ENCODE assay signal across 8 cellular contexts in the genomic region with DNA sequence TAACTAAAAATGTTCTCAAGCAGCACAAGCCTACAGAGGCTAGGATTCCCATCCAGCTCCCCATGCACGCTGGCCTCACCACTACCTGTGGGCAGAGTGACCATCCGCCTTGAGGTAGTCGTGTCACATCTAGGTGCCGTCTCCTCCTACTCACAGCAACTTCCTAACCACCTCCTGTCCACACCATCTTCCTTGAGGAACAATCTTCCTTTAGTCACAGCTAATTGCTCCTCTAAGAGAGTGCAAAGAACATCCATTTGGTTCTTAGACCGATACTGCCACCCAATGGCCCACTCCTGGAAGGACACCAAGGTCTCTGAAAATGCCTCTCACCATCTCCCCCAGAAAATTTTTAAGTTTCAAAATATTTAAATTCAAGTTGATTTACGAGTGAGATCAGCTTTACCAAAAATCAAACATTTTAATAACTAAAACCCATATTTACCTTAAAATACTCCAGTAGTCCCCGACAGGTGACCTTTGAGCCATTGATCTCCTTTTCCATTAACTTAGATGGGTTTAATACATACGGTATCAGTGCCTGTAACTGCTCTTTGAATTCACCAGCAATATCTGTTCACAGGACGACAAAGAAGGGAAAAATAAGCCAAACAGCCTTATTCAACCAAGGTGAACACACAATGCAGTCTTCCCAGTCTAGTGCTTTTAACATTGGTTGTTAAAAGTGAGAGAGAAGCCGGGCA. TPM values are rescaled to one million over a fixed set of nuclear protein-coding genes. Genes with fewer than 3 reads are reported as not detected.
DNase-seq lines count a peak whose midpoint lies in the region; ATAC-seq and TF ChIP-seq lines count a peak whose summit lies in the region.

No MANE protein-coding gene starts in this region.

- peak; percentile 56 for ATAC-seq in stimulated activated naive CD8-positive, alpha-beta T cell treated with anti-CD3 and anti-CD28 coated beads, Interleukin-15, amount 100 ng/mL, for 72 hours
- ATAC-seq in GM21360 (IDR thresholded peaks at IDR 0.05; ENCODE audit: unreplicated experiment): no peak

- H3K79me2 ChIP-seq in H9 (ENCODE audit: insufficient read depth, low read length) (0 out of 2 replicates have a peak, but pooled peaks cover 1% of the 10 kb centered on the region), OCI-LY1 (ENCODE audit: insufficient read depth, low read length) (no peaks in the 10 kb centered on the region)

- H3K36me3 Mint-ChIP-seq in H9 (ENCODE audit: insufficient read depth in 1 of 3, low read depth in 3 of 3) (peaks cover 20 to 53% (median 35%) of the 10 kb centered on the region in 3 experiments), nephron (ENCODE audit: low read depth) (peaks cover 33% of the 10 kb centered on the region)

- H2BK12ac ChIP-seq in H9 (ENCODE audit: insufficient read length, low read depth, low read length): no peak overlapping the region

- H3K9me3 ChIP-seq in BE2C (no peaks in the 10 kb centered on the region), H9 (ENCODE audit: control insufficient read depth, low read depth, low read length) (no peaks in the 10 kb centered on the region), OCI-LY1 (ENCODE audit: low read length) (no peaks in the 10 kb centered on the region), esophagus muscularis mucosa (no peaks in the 10 kb centered on the region)

- intact Hi-C loops in esophagus muscularis mucosa (cut with DNase I): loop anchor here (2.0 to 5.0 kb wide), 2 partner anchors 101 to 157 kb away; no protein-coding TSS in a partner anchor

- peak; percentile 72 for TF ChIP-seq CTCF in BE2C (IDR thresholded peaks at IDR 0.05; ENCODE audit: low read depth, low read length)
- TF ChIP-seq CTCF in H9 (conservative IDR thresholded peaks at IDR 0.05): peak; percentile 97
- TF ChIP-seq CTCF in OCI-LY1 (IDR thresholded peaks at IDR 0.05; ENCODE audit: low read length): peak; percentile 89
- TF ChIP-seq CTCF in esophagus muscularis mucosa (IDR thresholded peaks at IDR 0.05): peak; percentile 74 to 83 (median 77)
- TF ChIP-seq CTCF in nephron (IDR thresholded peaks at IDR 0.05; ENCODE audit: unreplicated experiment in 3 of 3): peak; percentile 81 to 89 (median 82)

- no peaks in the 10 kb centered on the region for H3K79me1 ChIP-seq in H9 (ENCODE audit: insufficient read depth, low read depth, low read length, poor library complexity, severe bottlenecking)

- no peaks in the 10 kb centered on the region for H3K23me2 ChIP-seq in H9 (ENCODE audit: insufficient read length, low read depth, low read length, poor library complexity, severe bottlenecking)

- H3K9me2 ChIP-seq in OCI-LY1 (ENCODE audit: low read depth, low read length): no peaks in the 10 kb centered on the region

- H3K36me3 ChIP-seq in BE2C (no peaks in the 10 kb centered on the region), OCI-LY1 (ENCODE audit: insufficient read depth, low read length) (peaks cover 29% of the 10 kb centered on the region), esophagus muscularis mucosa (peaks cover 36 to 78% (median 71%) of the 10 kb centered on the region in 4 donors)

- H3K18ac ChIP-seq in H9 (ENCODE audit: insufficient read length, low read depth, low read length): no peak overlapping the region

- H2AFZ ChIP-seq in H9 (ENCODE audit: low read length) (no peak overlapping the region), OCI-LY1 (ENCODE audit: low read length) (no peak overlapping the region)

- TF ChIP-seq POLR2A in esophagus muscularis mucosa (IDR thresholded peaks at IDR 0.05; ENCODE audit: low read depth): no peak

- H3K4ac ChIP-seq in H9 (ENCODE audit: low read depth, low read length): no peak overlapping the region

- H3K4me1 Mint-ChIP-seq in H9 (peaks cover 3% of the 10 kb centered on the region in 2 experiments), nephron (no peaks in the 10 kb centered on the region)
- peaks cover 9% of the 10 kb centered on the region for H3K4me1 Mint-ChIP-seq in stimulated activated naive CD8-positive, alpha-beta T cell treated with anti-CD3 and anti-CD28 coated beads, Interleukin-15, amount 100 ng/mL, for 72 hours

- H3K27ac Mint-ChIP-seq in H9 (peak overlapping the region in 2 of 3 experiments; percentile 0 to 8; a peak in 2 of 7 replicates), nephron (peak overlapping the region in 1 of 3 experiments; percentile 1)
- H3K27ac Mint-ChIP-seq in stimulated activated naive CD8-positive, alpha-beta T cell treated with anti-CD3 and anti-CD28 coated beads, Interleukin-15, amount 100 ng/mL, for 72 hours: no peak overlapping the region

- DNase-seq in BE2C (peak; percentile 43), H9 (peak; percentile 67), activated T-cell treated with anti-CD3 and anti-CD28 coated beads for 48 hours (ENCODE audit: low read depth) (peak; percentile 44), esophagus muscularis mucosa (ENCODE audit: extremely low spot score) (no peak)
- peak; percentile 50 to 63 for DNase-seq in stimulated activated naive CD8-positive, alpha-beta T cell treated with anti-CD3 and anti-CD28 coated beads, Interleukin-15, amount 100 ng/mL, for 72 hours

- H3K27me3 ChIP-seq in BE2C (no peaks in the 10 kb centered on the region), H9 (ENCODE audit: insufficient read depth, low read length) (no peaks in the 10 kb centered on the region), OCI-LY1 (ENCODE audit: insufficient read depth, low read length) (no peaks in the 10 kb centered on the region), esophagus muscularis mucosa (no peaks in the 10 kb centered on the region)

- H3K4me3 Mint-ChIP-seq in H9 (no peak overlapping the region), nephron (no peak overlapping the region)
- H3K4me3 Mint-ChIP-seq in stimulated activated naive CD8-positive, alpha-beta T cell treated with anti-CD3 and anti-CD28 coated beads, Interleukin-15, amount 100 ng/mL, for 72 hours: no peak overlapping the region

- H3K4me1 ChIP-seq in BE2C (no peaks in the 10 kb centered on the region), H9 (ENCODE audit: insufficient read depth, low read length) (peaks cover 2% of the 10 kb centered on the region; the same call in 1 of the 2 replicates), OCI-LY1 (ENCODE audit: insufficient read depth, low read length, severe bottlenecking) (no peaks in the 10 kb centered on the region), esophagus muscularis mucosa (peaks cover 0 to 19% (median 12%) of the 10 kb centered on the region in 4 donors)

- H3K27me3 Mint-ChIP-seq in H9 (ENCODE audit: low read depth) (no peaks in the 10 kb centered on the region), nephron (ENCODE audit: low read depth) (no peaks in the 10 kb centered on the region)
- H3K27me3 Mint-ChIP-seq in stimulated activated naive CD8-positive, alpha-beta T cell treated with anti-CD3 and anti-CD28 coated beads, Interleukin-15, amount 100 ng/mL, for 72 hours: no peaks in the 10 kb centered on the region

- H3K23ac ChIP-seq in H9 (ENCODE audit: insufficient read length, low read depth, low read length): no peak overlapping the region

- H3T11ph ChIP-seq in H9 (ENCODE audit: low read length): no peak overlapping the region

- no peak overlapping the region for H2BK120ac ChIP-seq in H9 (ENCODE audit: low read depth, low read length, poor library complexity, severe bottlenecking)

- no peak overlapping the region for H2BK5ac ChIP-seq in H9 (ENCODE audit: insufficient read length, low read length)

- H3F3A ChIP-seq in OCI-LY1 (ENCODE audit: insufficient read depth, low read length): no peaks in the 10 kb centered on the region; the same call in 1 of the 2 replicates

- no peak overlapping the region for H4K91ac ChIP-seq in H9 (ENCODE audit: insufficient read length, low read depth, low read length)

- no peak overlapping the region for H2AK5ac ChIP-seq in H9 (ENCODE audit: insufficient read length, low read length)

- no peak overlapping the region for H3K4me3 ChIP-seq in BE2C (ENCODE audit: low read depth, low read length)
- H3K4me3 ChIP-seq in OCI-LY1 (ENCODE audit: low read depth, low read length, poor library complexity, severe bottlenecking): no peak overlapping the region
- no peak overlapping the region for H3K4me3 ChIP-seq in esophagus muscularis mucosa

- peak overlapping the region; percentile 65 for H4K5ac ChIP-seq in H9 (ENCODE audit: insufficient read length, low read depth, low read length)

- no peak overlapping the region for H2BK20ac ChIP-seq in H9 (ENCODE audit: low read depth, low read length, poor library complexity, severe bottlenecking)

- no peak overlapping the region for H3K27ac ChIP-seq in H9 (ENCODE audit: insufficient read length, low read depth, low read length)
- no peak overlapping the region for H3K27ac ChIP-seq in OCI-LY1 (ENCODE audit: low read depth, low read length, poor library complexity, severe bottlenecking)
- H3K27ac ChIP-seq in esophagus muscularis mucosa (replicated peaks in 1 of 4): peak overlapping the region in 1 of 4 donors; percentile 38

- H4K20me1 ChIP-seq in H9 (ENCODE audit: control insufficient read depth, insufficient read depth, insufficient read length) (no peaks in the 10 kb centered on the region), OCI-LY1 (ENCODE audit: insufficient read depth, low read length) (no peaks in the 10 kb centered on the region)

- no peak overlapping the region for H3K56ac ChIP-seq in H9 (ENCODE audit: insufficient read length, low read depth, low read length)

- WGBS in H9 (ENCODE audit: extremely low coverage, insufficient read length, low lambda C conversion rate): 100% methylated on average over 1 of the region's 10 CpGs
- 62% methylated on average over 10 of the region's 10 CpGs for WGBS in esophagus muscularis mucosa

- no peaks in the 10 kb centered on the region for H3K9me3 Mint-ChIP-seq in H9
- no peaks in the 10 kb centered on the region for H3K9me3 Mint-ChIP-seq in nephron
- no peaks in the 10 kb centered on the region for H3K9me3 Mint-ChIP-seq in stimulated activated naive CD8-positive, alpha-beta T cell treated with anti-CD3 and anti-CD28 coated beads, Interleukin-15, amount 100 ng/mL, for 72 hours

- no peak overlapping the region for H3K4me2 ChIP-seq in H9 (ENCODE audit: insufficient read depth, insufficient read length, low read length)
- no peak overlapping the region for H3K4me2 ChIP-seq in OCI-LY1 (ENCODE audit: low read length)

- no peak for TF ChIP-seq EP300 in esophagus muscularis mucosa (IDR thresholded peaks at IDR 0.05)

- H4K8ac ChIP-seq in H9 (replicated peaks; ENCODE audit: insufficient read length, low read depth, low read length): no peak overlapping the region

- H2BK15ac ChIP-seq in H9 (ENCODE audit: low read depth, low read length): no peak overlapping the region

- H3K14ac ChIP-seq in H9 (ENCODE audit: insufficient read depth, low read length): no peak overlapping the region

- H3K9ac ChIP-seq in H9 (ENCODE audit: extremely low read depth, insufficient read length, low read length) (no peak overlapping the region), OCI-LY1 (ENCODE audit: low read length) (no peak overlapping the region)

RNA-seq across cellular contexts. Expression of a gene that starts 21.7 kb away (rescaled TPM):
- 10.0 TPM for polyA plus RNA-seq in BE2C (2012; ENCODE audit: insufficient read depth, insufficient read length, low read depth)
- total RNA-seq in H9 (2021) (188 and 198 TPM in 2 replicates), esophagus muscularis mucosa (10 to 100 TPM; 40.3 to 74.8 (median 54.4) TPM)

RNA-seq across cellular contexts. Expression of a gene that starts 35.3 kb away (rescaled TPM):
- polyA plus RNA-seq in BE2C (2012; ENCODE audit: insufficient read depth, insufficient read length, low read depth): 1.7 TPM
- total RNA-seq in H9 (2021): 24.0 and 25.4 TPM in 2 replicates
- total RNA-seq in esophagus muscularis mucosa: 100 to 1,000 TPM; 138 to 202 (median 144) TPM

RNA-seq across cellular contexts. Expression of a gene that starts 45.4 kb away (rescaled TPM):
- polyA plus RNA-seq in BE2C (2012; ENCODE audit: insufficient read depth, insufficient read length, low read depth): 120 TPM
- total RNA-seq in H9 (2021) (173 TPM in 2 replicates), esophagus muscularis mucosa (10 to 100 TPM; 79.5 to 97.4 (median 87.1) TPM)

Comparison
In these comparisons a context has a peak if more than half of its experiments do, and no peak if none do; other contexts are left out.
1. H3K27ac Mint-ChIP-seq: peak in H9 (2 of 3); none in stimulated activated naive CD8-positive, alpha-beta T cell treated with anti-CD3 and anti-CD28 coated beads, Interleukin-15, amount 100 ng/mL, for 72 hours (0 of 2).
2. Peak in every context shown above with its lines, with median percentiles within 50 percentile points of each other: CTCF ChIP-seq.